15 cellular contexts compared by ENCODE assay signal in the genomic region with DNA sequence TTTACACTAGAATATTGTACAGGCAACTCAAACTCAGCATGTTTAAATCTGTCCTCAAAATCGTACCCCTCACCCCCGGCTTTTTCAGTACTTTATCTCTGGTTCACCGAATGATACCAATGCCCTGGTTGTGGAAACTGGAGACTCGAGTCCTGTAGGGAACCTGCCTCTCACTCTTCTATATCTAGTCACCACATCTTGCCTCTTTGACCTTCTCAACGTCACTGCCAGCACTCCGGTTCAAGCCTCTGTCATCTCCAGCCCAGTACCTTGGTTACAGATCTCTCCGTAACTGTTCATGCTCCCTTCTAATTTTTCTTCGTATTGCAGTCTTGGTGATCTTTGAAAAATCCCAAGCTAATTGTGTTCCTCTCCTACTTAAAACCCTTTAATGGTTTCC. TPM values are rescaled to one million over a fixed set of nuclear protein-coding genes. Genes with fewer than 3 reads are reported as not detected.
A peak's percentile ranks its signal among the peaks of the same experiment; 100 is the strongest.
DNase-seq lines count a peak whose midpoint lies in the region; ATAC-seq and TF ChIP-seq lines count a peak whose summit lies in the region.
"Had no signal": no experiment of that assay in that cellular context is flagged by ENCODE, and none has a peak within 500 bp of the region (broad histone marks: within the 10 kb centered on the region; RNA-seq: fewer than 3 reads in every experiment).

No MANE protein-coding gene starts in this region.

- BruUV-seq in Caco-2 (replicated peaks; lab: Mats Ljungman, UMichigan): no TSS peak

- peak overlapping the region; percentile 4 for H3K27ac Mint-ChIP-seq in Caco-2 (ENCODE audit: unreplicated experiment)
- H3K27ac Mint-ChIP-seq in dendritic cell treated with granulocyte-macrophage colony-stimulating factor and Interleukin-4, amounts not matched to agents 40 ng/mL and 50 ng/mL, for 4 days: peak overlapping the region; percentile 23
- H3K27ac Mint-ChIP-seq: CD8-positive, alpha-beta T cell had no signal

- no peaks in the 10 kb centered on the region for H3K9me3 Mint-ChIP-seq in Caco-2 (ENCODE audit: unreplicated experiment)
- H3K9me3 Mint-ChIP-seq in dendritic cell treated with granulocyte-macrophage colony-stimulating factor and Interleukin-4, amounts not matched to agents 40 ng/mL and 50 ng/mL, for 4 days: no peaks in the 10 kb centered on the region
- H3K9me3 Mint-ChIP-seq: CD8-positive, alpha-beta T cell had no signal

- H3K4me1 ChIP-seq in Caco-2: peaks cover 15% of the 10 kb centered on the region; the same call in 1 of the 2 replicates
- H3K4me1 ChIP-seq in mesendoderm (ENCODE audit: control insufficient read depth, low read depth, low read length): peaks cover 8% of the 10 kb centered on the region

- no CpG with 5 or more reads among the region's 8 CpGs for WGBS in mesendoderm (ENCODE audit: extremely low coverage, insufficient coverage, low lambda C conversion rate)

- peaks cover 19% of the 10 kb centered on the region for H3K79me1 ChIP-seq in mesendoderm (ENCODE audit: low read length)

- CTCF ChIA-PET in Caco-2 (lab: Charles Lee): no interaction called here

- no peak overlapping the region for H3K4me3 Mint-ChIP-seq in Caco-2 (ENCODE audit: unreplicated experiment)
- H3K4me3 Mint-ChIP-seq in dendritic cell treated with granulocyte-macrophage colony-stimulating factor and Interleukin-4, amounts not matched to agents 40 ng/mL and 50 ng/mL, for 4 days: no peak overlapping the region
- H3K4me3 Mint-ChIP-seq: CD8-positive, alpha-beta T cell had no signal

- H3K4me3 ChIP-seq in Caco-2 (ENCODE audit: low read depth, low read length) (no peak overlapping the region), mesendoderm (ENCODE audit: low read length) (no peak overlapping the region)
- H3K4me3 ChIP-seq: HAP-1 had no signal

- peak overlapping the region; percentile 14 for H3K18ac ChIP-seq in mesendoderm (ENCODE audit: low read length)

- no peak for ATAC-seq in GM19035 (IDR thresholded peaks at IDR 0.05; ENCODE audit: unreplicated experiment)
- ATAC-seq: CD8-positive, alpha-beta T cell had no signal

- H3K27ac ChIP-seq in mesendoderm (ENCODE audit: low read depth, low read length): no peak overlapping the region

- POLR2A ChIA-PET in Caco-2 (lab: Charles Lee): no interaction called here

- H3K36me3 Mint-ChIP-seq in Caco-2 (ENCODE audit: insufficient read depth, unreplicated experiment): peaks cover 1% of the 10 kb centered on the region
- peaks cover 7% of the 10 kb centered on the region for H3K36me3 Mint-ChIP-seq in dendritic cell treated with granulocyte-macrophage colony-stimulating factor and Interleukin-4, amounts not matched to agents 40 ng/mL and 50 ng/mL, for 4 days (ENCODE audit: low read depth)
- H3K36me3 Mint-ChIP-seq: CD8-positive, alpha-beta T cell had no signal

- H3K9me3 ChIP-seq in Caco-2: no peaks in the 10 kb centered on the region
- H3K9me3 ChIP-seq: HAP-1 had no signal

- H3K4me1 Mint-ChIP-seq in Caco-2 (ENCODE audit: low read depth, unreplicated experiment): peaks cover 19% of the 10 kb centered on the region
- H3K4me1 Mint-ChIP-seq in dendritic cell treated with granulocyte-macrophage colony-stimulating factor and Interleukin-4, amounts not matched to agents 40 ng/mL and 50 ng/mL, for 4 days (ENCODE audit: low read depth): peaks cover 55% of the 10 kb centered on the region

- H2BK5ac ChIP-seq in mesendoderm (ENCODE audit: low read length): no peak overlapping the region

- no peak overlapping the region for H3K9ac ChIP-seq in mesendoderm (ENCODE audit: low read length)

- intact Hi-C loops in Caco-2 (cut with micrococcal nuclease; ENCODE audit: unreplicated experiment): no loop called here
- intact Hi-C loops in dendritic cell treated with granulocyte-macrophage colony-stimulating factor and Interleukin-4, amounts not matched to agents 40 ng/mL and 50 ng/mL, for 4 days (cut with micrococcal nuclease): no loop called here

- no peak overlapping the region for H2BK120ac ChIP-seq in mesendoderm (ENCODE audit: low read depth, low read length)

- no peak overlapping the region for H3K4me2 ChIP-seq in mesendoderm (ENCODE audit: low read length)

- H3K4ac ChIP-seq in mesendoderm (ENCODE audit: low read depth, low read length): no peak overlapping the region

- H4K5ac ChIP-seq in mesendoderm (ENCODE audit: low read length): no peak overlapping the region

- H3K56ac ChIP-seq in mesendoderm (ENCODE audit: low read length): no peak overlapping the region

- no peak overlapping the region for H2AK5ac ChIP-seq in mesendoderm (ENCODE audit: low read length)

- H2BK15ac ChIP-seq in mesendoderm (replicated peaks; ENCODE audit: low read depth): no peak overlapping the region

- peaks cover 57% of the 10 kb centered on the region for H3K79me2 ChIP-seq in mesendoderm (ENCODE audit: control insufficient read depth, insufficient read depth, low read length)

- no peak overlapping the region for H4K8ac ChIP-seq in mesendoderm (ENCODE audit: low read depth, low read length)

- no peak for TF ChIP-seq CTCF in Caco-2 (IDR thresholded peaks at IDR 0.05; ENCODE audit: insufficient read depth in 1 of 2, low read depth in 1 of 2, low read length in 1 of 2, severe bottlenecking in 1 of 2, unreplicated experiment in 1 of 2)

- H3K36me3 ChIP-seq in Caco-2 (ENCODE audit: control insufficient read depth, insufficient read depth, low read length) (no peaks in the 10 kb centered on the region), mesendoderm (ENCODE audit: control insufficient read depth, insufficient read depth, low read length) (no peaks in the 10 kb centered on the region)
- H3K36me3 ChIP-seq: HAP-1 had no signal

- no peaks in the 10 kb centered on the region for H3K27me3 Mint-ChIP-seq in Caco-2 (ENCODE audit: insufficient read depth, unreplicated experiment)
- no peaks in the 10 kb centered on the region for H3K27me3 Mint-ChIP-seq in dendritic cell treated with granulocyte-macrophage colony-stimulating factor and Interleukin-4, amounts not matched to agents 40 ng/mL and 50 ng/mL, for 4 days

- in situ Hi-C loops in G401 (cut with HindIII; ENCODE audit: low sequenced_read_pairs): no loop called here

- DNase-seq in Caco-2: no peak
- peak; percentile 34 for DNase-seq in OCI-M1 (lab: John Stamatoyannopoulos, UW)
- no peak for DNase-seq in mesendoderm
- DNase-seq in G401 (ENCODE audit: low spot score): no peak
- no peak for DNase-seq in NCI-H1105 (lab: John Stamatoyannopoulos, UW)
- DNase-seq in NCI-H82 treated with DMSO at 0.1 percent for 48 hours (lab: John Stamatoyannopoulos, UW; ENCODE audit: unreplicated experiment): no peak
- DNase-seq: CD8-positive, alpha-beta T cell; DMS79; KBM-7; NCI-H1436 treated with DMSO at 0.1 percent for 48 hours; NCI-H774; SHP77 had no signal

- H3K23ac ChIP-seq in mesendoderm (ENCODE audit: low read length): no peak overlapping the region

- H3K27me3 ChIP-seq in Caco-2 (replicated peaks; ENCODE audit: control insufficient read depth, insufficient read depth, low read length) (no peaks in the 10 kb centered on the region), mesendoderm (ENCODE audit: insufficient read depth, low read length, poor library complexity) (no peaks in the 10 kb centered on the region)

RNA-seq across cellular contexts. Expression of a gene that starts 6.7 kb away (rescaled TPM):
- 45.8 and 46.3 TPM in 2 replicates for total RNA-seq in Caco-2 (2022)
- polyA plus RNA-seq in mesendoderm (2013, experiment 1 of 2): 23.9 TPM
- 23.2 TPM for polyA plus RNA-seq in mesendoderm (2013, experiment 2 of 2)
- 25.0 and 30.0 TPM in 2 replicates for total RNA-seq in G401 (2014; rRNA removed; shearing (Covaris generic))
